Comparison of ENCODE assay signal across 10 cellular contexts in genomic region chr1:21299007-21299406, GRCh38.
DNase-seq lines count a peak whose midpoint lies in the region; ATAC-seq and TF ChIP-seq lines count a peak whose summit lies in the region.
"Had no signal": no experiment of that assay in that cellular context is flagged by ENCODE, and none has a peak within 500 bp of the region (broad histone marks: within the 10 kb centered on the region; RNA-seq: fewer than 3 reads in every experiment).

No MANE protein-coding gene starts in this region.

- H3K9me3 ChIP-seq in subcutaneous abdominal adipose tissue (ENCODE audit: control insufficient read depth in 5 of 5, low read length in 5 of 5) = no peaks in the 10 kb centered on the region

- DNase-seq in stimulated activated CD4-positive, alpha-beta T cell treated with anti-CD3 and anti-CD28 coated beads, Interleukin-4, amount 100 ng/mL, for 24 hours = peak; percentile 22
- no peak for DNase-seq in stimulated activated CD4-positive, alpha-beta T cell treated with anti-CD3 and anti-CD28 coated beads, Interleukin-2, amount 100 ng/mL, for 48 hours
- no peak for DNase-seq in RWPE1 (ENCODE audit: low spot score)
- DNase-seq in coronary artery (ENCODE audit: low spot score) = peak; percentile 55
- no peak for DNase-seq in DMS114 treated with DMSO at 0.1 percent for 48 hours (lab: John Stamatoyannopoulos, UW; ENCODE audit: unreplicated experiment)
- DNase-seq in NCI-H1930 (lab: John Stamatoyannopoulos, UW) = no peak
- DNase-seq: activated CD8-positive, alpha-beta memory T cell treated with anti-CD3 and anti-CD28 coated beads, Interleukin-2, amount 50 U/mL, for 4 hours had no signal

- POLR2A ChIA-PET in RWPE1 (lab: Yijun Ruan, JAX; ENCODE audit: low non-redundant PET) = no interaction called here

- ATAC-seq in GM21717 (IDR thresholded peaks at IDR 0.05; ENCODE audit: unreplicated experiment) = no peak

- TF ChIP-seq CTCF in RWPE1 (conservative IDR thresholded peaks at IDR 0.05; ENCODE audit: low read depth) (no peak), coronary artery (IDR thresholded peaks at IDR 0.05) (no peak)

- H3K9ac ChIP-seq in subcutaneous abdominal adipose tissue (ENCODE audit: low read length in 5 of 5) = no peak overlapping the region

- H3K27me3 ChIP-seq in subcutaneous abdominal adipose tissue (ENCODE audit: control insufficient read depth in 5 of 5, insufficient read depth in 4 of 5, low read length in 5 of 5) = no peaks in the 10 kb centered on the region
- H3K27me3 ChIP-seq: cardiac muscle cell had no signal

- no peak overlapping the region for H3K4me3 ChIP-seq in coronary artery
- H3K4me3 ChIP-seq in subcutaneous abdominal adipose tissue (ENCODE audit: low read depth in 1 of 5, low read length in 5 of 5) = no peak overlapping the region
- H3K4me3 ChIP-seq: cardiac muscle cell had no signal

- peak overlapping the region; percentile 10 for H3K27ac ChIP-seq in RWPE1
- peak overlapping the region in 1 of 2 donors; percentile 79 for H3K27ac ChIP-seq in coronary artery
- H3K27ac ChIP-seq in subcutaneous abdominal adipose tissue (ENCODE audit: low read depth, low read length) = peak overlapping the region; percentile 70
- H3K27ac ChIP-seq: cardiac muscle cell had no signal

- peaks cover 11 to 61% (median 49%) of the 10 kb centered on the region in 5 donors for H3K4me1 ChIP-seq in subcutaneous abdominal adipose tissue (ENCODE audit: control insufficient read depth in 5 of 5, insufficient read depth in 5 of 5, low read length in 5 of 5)

- CTCF ChIA-PET in RWPE1 (lab: Yijun Ruan, JAX) = interaction anchor here (1.0 to 1.4 kb wide), 2 partner anchors 44 to 70 kb away, joined by 3 to 5 read pairs; no protein-coding TSS in a partner anchor

- H3K36me3 ChIP-seq in subcutaneous abdominal adipose tissue (ENCODE audit: control insufficient read depth in 5 of 5, insufficient read depth in 5 of 5, low read length in 5 of 5) = no peaks in the 10 kb centered on the region
- H3K36me3 ChIP-seq: cardiac muscle cell had no signal

Comparison
In these comparisons a context has a peak if more than half of its experiments do, and no peak if none do; other contexts are left out.
1. DNase-seq: peak in stimulated activated CD4-positive, alpha-beta T cell treated with anti-CD3 and anti-CD28 coated beads, Interleukin-4, amount 100 ng/mL, for 24 hours (single experiment) and coronary artery (single experiment); none in stimulated activated CD4-positive, alpha-beta T cell treated with anti-CD3 and anti-CD28 coated beads, Interleukin-2, amount 100 ng/mL, for 48 hours (0 of 2), RWPE1 (single experiment), DMS114 treated with DMSO at 0.1 percent for 48 hours (single experiment) and NCI-H1930 (0 of 2).